13 cellular contexts compared by ENCODE assay signal in genomic region chr2:24313744-24314632, GRCh38. TPM values are rescaled to one million over a fixed set of nuclear protein-coding genes. Genes with fewer than 3 reads are reported as not detected.
A peak's percentile ranks its signal among the peaks of the same experiment; 100 is the strongest.
DNase-seq lines count a peak whose midpoint lies in the region; ATAC-seq, FAIRE-seq and TF ChIP-seq lines count a peak whose summit lies in the region.
"Had no signal": no experiment of that assay in that cellular context is flagged by ENCODE, and none has a peak within 500 bp of the region (broad histone marks: within the 10 kb centered on the region; RNA-seq: fewer than 3 reads in every experiment).

No MANE protein-coding gene starts in this region.

- no peak overlapping the region for H3K4me3 Mint-ChIP-seq in naive B cell

- DNase-seq in GM04503 (ENCODE audit: low read depth) (peak; percentile 11), H54 (ENCODE audit: insufficient read length, low spot score) (no peak), amniotic epithelial cell (ENCODE audit: low read depth) (peak; percentile 24), naive B cell (no peak), iPS-NIHi11 (ENCODE audit: low spot score) (no peak), ovary (no peak)
- DNase-seq: activated gamma-delta T cell, DMS153, H7, Kasumi-1, right lobe of liver had no signal

- TF ChIP-seq CTCF in ovary (IDR thresholded peaks at IDR 0.05) = no peak

- no peak for ATAC-seq in naive B cell (ENCODE audit: low read depth in 2 of 2)
- no peak for ATAC-seq in HG03135 (IDR thresholded peaks at IDR 0.05; ENCODE audit: unreplicated experiment)
- ATAC-seq: right lobe of liver had no signal

- 91 to 97% (median 91%) methylated on average over 5 of the region's 5 CpGs for WGBS in ovary, 3 donors

- H3K36me3 Mint-ChIP-seq in naive B cell = peaks cover 7 to 8% of the 10 kb centered on the region in 2 donors

- H3K9me3 ChIP-seq in ovary = no peaks in the 10 kb centered on the region
- H3K9me3 ChIP-seq: right lobe of liver, vagina had no signal

- peaks cover 16 to 41% (median 39%) of the 10 kb centered on the region in 3 donors for H3K4me1 Mint-ChIP-seq in naive B cell

- no peak overlapping the region for H3K27ac ChIP-seq in ovary
- H3K27ac ChIP-seq: right lobe of liver, vagina had no signal

- FAIRE-seq in H54 (lab: Jason Lieb, UNC) = peak; percentile 96

- no peaks in the 10 kb centered on the region for H3K36me3 ChIP-seq in ovary

- H3K4me1 ChIP-seq in ovary (ENCODE audit: insufficient read depth) = peaks cover 5% of the 10 kb centered on the region
- H3K4me1 ChIP-seq: vagina had no signal

- TF ChIP-seq EP300 in ovary (IDR thresholded peaks at IDR 0.05) = no peak

- no peak for TF ChIP-seq POLR2A in H54 (IDR thresholded peaks at IDR 0.05; ENCODE audit: low read depth, low read length)
- no peak for TF ChIP-seq POLR2A in ovary (IDR thresholded peaks at IDR 0.05)

- H3K27me3 Mint-ChIP-seq in naive B cell = no peaks in the 10 kb centered on the region

- peak overlapping the region in 4 of 6 donors; percentile 12 to 57 (median 29) for H3K27ac Mint-ChIP-seq in naive B cell

- H3K27me3 ChIP-seq in ovary = no peaks in the 10 kb centered on the region
- H3K27me3 ChIP-seq: right lobe of liver, vagina had no signal

- no peak overlapping the region for H3K4me3 ChIP-seq in ovary
- H3K4me3 ChIP-seq: right lobe of liver, vagina had no signal

- H3K9me3 Mint-ChIP-seq in naive B cell = no peaks in the 10 kb centered on the region

- intact Hi-C loops in ovary (cut with DNase I) = no loop called here

RNA-seq across cellular contexts. Expression of gene ITSN2, which starts 46.3 kb away (rescaled TPM):
- polyA plus RNA-seq in naive B cell (ENCODE audit: low read depth in 6 of 6) = 100 to 1,000 TPM in 4 of 6 donors, 10 to 100 TPM in 2; 57.8 to 163 (median 113) TPM
- total RNA-seq in ovary = 10 to 100 TPM; 34.2 to 44.4 (median 39.8) TPM
- 10 to 100 TPM; 17.8 to 24.6 TPM for polyA plus RNA-seq in ovary

Comparison
In these comparisons a context has a peak if more than half of its experiments do, and no peak if none do; other contexts are left out.
1. DNase-seq: peak in GM04503 (single experiment) and amniotic epithelial cell (single experiment); none in H54 (single experiment), naive B cell (single experiment), iPS-NIHi11 (single experiment) and ovary (0 of 5).